9 cellular contexts compared by ENCODE assay signal in the genomic region with DNA sequence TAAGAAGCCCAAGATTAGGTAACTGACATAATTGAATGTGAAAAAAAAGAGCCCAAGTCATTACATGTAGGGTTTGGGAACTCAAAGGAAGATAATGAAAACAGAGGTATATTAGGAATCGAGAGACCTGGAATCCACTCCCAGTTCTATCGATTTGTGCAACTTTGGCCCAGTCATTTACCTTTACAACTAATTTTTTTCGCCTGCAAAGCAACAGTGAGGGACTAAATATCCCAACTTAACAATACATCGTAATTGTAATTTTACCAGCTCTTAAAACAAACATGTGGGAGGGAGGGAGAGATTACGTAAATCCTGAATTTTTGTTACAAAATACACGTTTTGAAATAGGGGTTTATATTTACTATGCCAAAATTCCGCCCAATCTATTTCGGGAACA. TPM values are rescaled to one million over a fixed set of nuclear protein-coding genes. Genes with fewer than 3 reads are reported as not detected.
DNase-seq lines count a peak whose midpoint lies in the region; ATAC-seq and TF ChIP-seq lines count a peak whose summit lies in the region.
"Had no signal": no experiment of that assay in that cellular context is flagged by ENCODE, and none has a peak within 500 bp of the region (broad histone marks: within the 10 kb centered on the region; RNA-seq: fewer than 3 reads in every experiment).

No MANE protein-coding gene starts in this region.

- H3K9me3 Mint-ChIP-seq in activated CD4-positive, alpha-beta T cell treated with anti-CD3 and anti-CD28 coated beads, Interleukin-2, amount 10 ng/mL, durations not matched to agents 24 days and 14 days = no peaks in the 10 kb centered on the region
- H3K9me3 Mint-ChIP-seq in WTC11 = peaks cover 14% of the 10 kb centered on the region
- no peaks in the 10 kb centered on the region for H3K9me3 Mint-ChIP-seq in glutamatergic neuron (ENCODE audit: unreplicated experiment)
- H3K9me3 Mint-ChIP-seq in stimulated activated naive CD8-positive, alpha-beta T cell treated with anti-CD3 and anti-CD28 coated beads, Interleukin-15, amount 100 ng/mL, for 72 hours = no peaks in the 10 kb centered on the region

- TF ChIP-seq CTCF in WTC11 (IDR thresholded peaks at IDR 0.05) = no peak
- no peak for TF ChIP-seq CTCF in glutamatergic neuron (IDR thresholded peaks at IDR 0.05; ENCODE audit: partially characterized antibody, unreplicated experiment)

- CTCF ChIA-PET in WTC11 (lab: Charles Lee) = no interaction called here

- peaks cover 6% of the 10 kb centered on the region for H3K27me3 Mint-ChIP-seq in activated CD4-positive, alpha-beta T cell treated with anti-CD3 and anti-CD28 coated beads, Interleukin-2, amount 10 ng/mL, durations not matched to agents 24 days and 14 days
- H3K27me3 Mint-ChIP-seq in WTC11 (ENCODE audit: low read depth) (peaks cover 37% of the 10 kb centered on the region), glutamatergic neuron (ENCODE audit: unreplicated experiment) (no peaks in the 10 kb centered on the region)
- H3K27me3 Mint-ChIP-seq in stimulated activated naive CD8-positive, alpha-beta T cell treated with anti-CD3 and anti-CD28 coated beads, Interleukin-15, amount 100 ng/mL, for 72 hours = peaks cover 2% of the 10 kb centered on the region

- peaks cover 27% of the 10 kb centered on the region for H3K4me1 Mint-ChIP-seq in activated CD4-positive, alpha-beta T cell treated with anti-CD3 and anti-CD28 coated beads, Interleukin-2, amount 10 ng/mL, durations not matched to agents 24 days and 14 days
- H3K4me1 Mint-ChIP-seq in WTC11 = peaks cover 8% of the 10 kb centered on the region
- H3K4me1 Mint-ChIP-seq in glutamatergic neuron (ENCODE audit: low read depth, unreplicated experiment) = peaks cover 9% of the 10 kb centered on the region
- H3K4me1 Mint-ChIP-seq in stimulated activated naive CD8-positive, alpha-beta T cell treated with anti-CD3 and anti-CD28 coated beads, Interleukin-15, amount 100 ng/mL, for 72 hours = peaks cover 24% of the 10 kb centered on the region

- intact Hi-C loops in activated CD4-positive, alpha-beta T cell treated with anti-CD3 and anti-CD28 coated beads, Interleukin-2, amount 10 ng/mL, durations not matched to agents 24 days and 14 days (cut with micrococcal nuclease) = no loop called here

- no peak for DNase-seq in activated CD4-positive, alpha-beta T cell treated with anti-CD3 and anti-CD28 coated beads, Interleukin-2, amount 10 ng/mL, durations not matched to agents 24 days and 14 days
- no peak for DNase-seq in activated CD4-positive, alpha-beta T cell treated with anti-CD3 and anti-CD28 coated beads for 1 hour
- no peak for DNase-seq in WTC11 (ENCODE audit: low spot score)
- no peak for DNase-seq in glutamatergic neuron
- no peak for DNase-seq in stimulated activated naive CD8-positive, alpha-beta T cell treated with anti-CD3 and anti-CD28 coated beads, Interleukin-15, amount 100 ng/mL, for 72 hours
- no peak for DNase-seq in OCI-M2 (lab: John Stamatoyannopoulos, UW; ENCODE audit: unreplicated experiment)
- DNase-seq in stimulated activated CD8-positive, alpha-beta memory T cell treated with anti-CD3 and anti-CD28 coated beads, Interleukin-4, amount 100 ng/mL, for 48 hours = no peak
- DNase-seq: AML-193 had no signal

- H3K27ac Mint-ChIP-seq in activated CD4-positive, alpha-beta T cell treated with anti-CD3 and anti-CD28 coated beads, Interleukin-2, amount 10 ng/mL, durations not matched to agents 24 days and 14 days = peak overlapping the region; percentile 14
- H3K27ac Mint-ChIP-seq in WTC11 (no peak overlapping the region), glutamatergic neuron (ENCODE audit: unreplicated experiment) (no peak overlapping the region)
- H3K27ac Mint-ChIP-seq in stimulated activated naive CD8-positive, alpha-beta T cell treated with anti-CD3 and anti-CD28 coated beads, Interleukin-15, amount 100 ng/mL, for 72 hours = no peak overlapping the region

- H3K4me3 Mint-ChIP-seq in activated CD4-positive, alpha-beta T cell treated with anti-CD3 and anti-CD28 coated beads, Interleukin-2, amount 10 ng/mL, durations not matched to agents 24 days and 14 days = peak overlapping the region; percentile 92
- H3K4me3 Mint-ChIP-seq in WTC11 (peak overlapping the region; percentile 50), glutamatergic neuron (ENCODE audit: unreplicated experiment) (peak overlapping the region; percentile 94)
- H3K4me3 Mint-ChIP-seq in stimulated activated naive CD8-positive, alpha-beta T cell treated with anti-CD3 and anti-CD28 coated beads, Interleukin-15, amount 100 ng/mL, for 72 hours = peak overlapping the region; percentile 46 to 97

- peaks cover 18% of the 10 kb centered on the region for H3K36me3 Mint-ChIP-seq in activated CD4-positive, alpha-beta T cell treated with anti-CD3 and anti-CD28 coated beads, Interleukin-2, amount 10 ng/mL, durations not matched to agents 24 days and 14 days (ENCODE audit: low read depth)
- no peaks in the 10 kb centered on the region for H3K36me3 Mint-ChIP-seq in WTC11
- H3K36me3 Mint-ChIP-seq in glutamatergic neuron (ENCODE audit: unreplicated experiment) = no peaks in the 10 kb centered on the region

- ATAC-seq in WTC11 (no peak), HG03196 (IDR thresholded peaks at IDR 0.05; ENCODE audit: unreplicated experiment) (no peak)
- no peak for ATAC-seq in stimulated activated naive CD8-positive, alpha-beta T cell treated with anti-CD3 and anti-CD28 coated beads, Interleukin-15, amount 100 ng/mL, for 72 hours

- POLR2A ChIA-PET in WTC11 (lab: Charles Lee) = no interaction called here

TF ChIP-seq in WTC11, 78 proteins besides CTCF, POLR2A, EP300 and RAD21 (continues in another document):
- TF ChIP-seq NFYB (CRISPR knock-in tag; conservative IDR thresholded peaks at IDR 0.05; ENCODE audit: low read depth) = no peak
- no peak for TF ChIP-seq ZNF232 (CRISPR knock-in tag; IDR thresholded peaks at IDR 0.05)
- TF ChIP-seq, protein P1, sequence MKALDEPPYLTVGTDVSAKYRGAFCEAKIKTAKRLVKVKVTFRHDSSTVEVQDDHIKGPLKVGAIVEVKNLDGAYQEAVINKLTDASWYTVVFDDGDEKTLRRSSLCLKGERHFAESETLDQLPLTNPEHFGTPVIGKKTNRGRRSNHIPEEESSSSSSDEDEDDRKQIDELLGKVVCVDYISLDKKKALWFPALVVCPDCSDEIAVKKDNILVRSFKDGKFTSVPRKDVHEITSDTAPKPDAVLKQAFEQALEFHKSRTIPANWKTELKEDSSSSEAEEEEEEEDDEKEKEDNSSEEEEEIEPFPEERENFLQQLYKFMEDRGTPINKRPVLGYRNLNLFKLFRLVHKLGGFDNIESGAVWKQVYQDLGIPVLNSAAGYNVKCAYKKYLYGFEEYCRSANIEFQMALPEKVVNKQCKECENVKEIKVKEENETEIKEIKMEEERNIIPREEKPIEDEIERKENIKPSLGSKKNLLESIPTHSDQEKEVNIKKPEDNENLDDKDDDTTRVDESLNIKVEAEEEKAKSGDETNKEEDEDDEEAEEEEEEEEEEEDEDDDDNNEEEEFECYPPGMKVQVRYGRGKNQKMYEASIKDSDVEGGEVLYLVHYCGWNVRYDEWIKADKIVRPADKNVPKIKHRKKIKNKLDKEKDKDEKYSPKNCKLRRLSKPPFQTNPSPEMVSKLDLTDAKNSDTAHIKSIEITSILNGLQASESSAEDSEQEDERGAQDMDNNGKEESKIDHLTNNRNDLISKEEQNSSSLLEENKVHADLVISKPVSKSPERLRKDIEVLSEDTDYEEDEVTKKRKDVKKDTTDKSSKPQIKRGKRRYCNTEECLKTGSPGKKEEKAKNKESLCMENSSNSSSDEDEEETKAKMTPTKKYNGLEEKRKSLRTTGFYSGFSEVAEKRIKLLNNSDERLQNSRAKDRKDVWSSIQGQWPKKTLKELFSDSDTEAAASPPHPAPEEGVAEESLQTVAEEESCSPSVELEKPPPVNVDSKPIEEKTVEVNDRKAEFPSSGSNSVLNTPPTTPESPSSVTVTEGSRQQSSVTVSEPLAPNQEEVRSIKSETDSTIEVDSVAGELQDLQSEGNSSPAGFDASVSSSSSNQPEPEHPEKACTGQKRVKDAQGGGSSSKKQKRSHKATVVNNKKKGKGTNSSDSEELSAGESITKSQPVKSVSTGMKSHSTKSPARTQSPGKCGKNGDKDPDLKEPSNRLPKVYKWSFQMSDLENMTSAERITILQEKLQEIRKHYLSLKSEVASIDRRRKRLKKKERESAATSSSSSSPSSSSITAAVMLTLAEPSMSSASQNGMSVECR (CRISPR knock-in tag; IDR thresholded peaks at IDR 0.05; ENCODE audit: borderline replicate concordance) = no peak
- TF ChIP-seq ESRRA (CRISPR knock-in tag; IDR thresholded peaks at IDR 0.05; ENCODE audit: borderline replicate concordance) = no peak
- TF ChIP-seq CBFB (CRISPR knock-in tag; IDR thresholded peaks at IDR 0.05; ENCODE audit: low read depth) = no peak
- no peak for TF ChIP-seq ZNF396 (CRISPR knock-in tag; IDR thresholded peaks at IDR 0.05; ENCODE audit: borderline replicate concordance)
- TF ChIP-seq, protein P2, sequence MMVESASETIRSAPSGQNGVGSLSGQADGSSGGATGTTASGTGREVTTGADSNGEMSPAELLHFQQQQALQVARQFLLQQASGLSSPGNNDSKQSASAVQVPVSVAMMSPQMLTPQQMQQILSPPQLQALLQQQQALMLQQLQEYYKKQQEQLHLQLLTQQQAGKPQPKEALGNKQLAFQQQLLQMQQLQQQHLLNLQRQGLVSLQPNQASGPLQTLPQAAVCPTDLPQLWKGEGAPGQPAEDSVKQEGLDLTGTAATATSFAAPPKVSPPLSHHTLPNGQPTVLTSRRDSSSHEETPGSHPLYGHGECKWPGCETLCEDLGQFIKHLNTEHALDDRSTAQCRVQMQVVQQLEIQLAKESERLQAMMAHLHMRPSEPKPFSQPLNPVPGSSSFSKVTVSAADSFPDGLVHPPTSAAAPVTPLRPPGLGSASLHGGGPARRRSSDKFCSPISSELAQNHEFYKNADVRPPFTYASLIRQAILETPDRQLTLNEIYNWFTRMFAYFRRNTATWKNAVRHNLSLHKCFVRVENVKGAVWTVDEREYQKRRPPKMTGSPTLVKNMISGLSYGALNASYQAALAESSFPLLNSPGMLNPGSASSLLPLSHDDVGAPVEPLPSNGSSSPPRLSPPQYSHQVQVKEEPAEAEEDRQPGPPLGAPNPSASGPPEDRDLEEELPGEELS (CRISPR knock-in tag; IDR thresholded peaks at IDR 0.05) = no peak
- no peak for TF ChIP-seq PRRX2 (CRISPR knock-in tag; IDR thresholded peaks at IDR 0.05)
- no peak for TF ChIP-seq NFE2L1 (CRISPR knock-in tag; IDR thresholded peaks at IDR 0.05)

RNA-seq across cellular contexts. Expression of a gene that starts 1.4 kb away (rescaled TPM):
- total RNA-seq in activated CD4-positive, alpha-beta T cell treated with anti-CD3 and anti-CD28 coated beads, Interleukin-2, amount 10 ng/mL, durations not matched to agents 24 days and 14 days = 16.3 and 20.1 TPM in 2 replicates
- total RNA-seq in WTC11 (2021) (11.3 to 14.6 TPM (median 13.2 TPM) in 3 replicates), glutamatergic neuron (ENCODE audit: unreplicated experiment) (45.6 TPM)
